In the genomic region with DNA sequence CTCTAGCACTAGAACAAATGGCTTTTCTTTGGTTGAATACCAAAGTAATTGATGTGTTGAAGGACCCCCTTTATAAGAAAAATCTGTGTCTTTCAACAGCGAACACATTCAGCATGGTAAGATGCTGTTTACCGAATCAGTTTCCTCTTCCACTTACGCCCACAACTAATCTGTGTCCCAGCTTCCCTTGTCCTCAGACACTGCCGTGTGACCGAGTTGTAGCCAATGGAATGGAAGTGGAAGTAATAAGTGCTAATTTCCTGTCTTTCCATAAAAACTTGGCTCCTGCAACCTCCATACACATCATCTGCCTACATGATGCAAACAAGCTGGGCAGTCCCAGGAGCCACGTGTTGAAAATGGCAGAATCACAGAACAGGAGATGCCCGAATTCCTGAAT, we compare ENCODE assay signal across 9 cellular contexts. TPM values are rescaled to one million over a fixed set of nuclear protein-coding genes. Genes with fewer than 3 reads are reported as not detected.
A peak's percentile ranks its signal among the peaks of the same experiment; 100 is the strongest.
DNase-seq lines count a peak whose midpoint lies in the region; ATAC-seq and TF ChIP-seq lines count a peak whose summit lies in the region.
"Had no signal": no experiment of that assay in that cellular context is flagged by ENCODE, and none has a peak within 500 bp of the region (broad histone marks: within the 10 kb centered on the region; RNA-seq: fewer than 3 reads in every experiment).

No MANE protein-coding gene starts in this region.

- TF ChIP-seq CTCF in choroid plexus epithelial cell (conservative IDR thresholded peaks at IDR 0.05; ENCODE audit: low read depth, low read length): no peak

- no peak overlapping the region for H3K4me3 Mint-ChIP-seq in activated CD4-positive, alpha-beta memory T cell treated with anti-CD3 and anti-CD28 coated beads, Interleukin-2, amount 10 ng/mL, durations not matched to agents 7 days and 5 days
- H3K4me3 Mint-ChIP-seq: CD4-positive, alpha-beta memory T cell had no signal

- DNase-seq in EH (ENCODE audit: low read depth) (peak; percentile 81), choroid plexus epithelial cell (ENCODE audit: low read depth) (peak; percentile 55), medulla oblongata (ENCODE audit: extremely low spot score) (peak; percentile 28), NCI-H187 treated with DMSO at 0.1 percent for 48 hours (lab: John Stamatoyannopoulos, UW) (no peak)
- no peak for DNase-seq in activated CD4-positive, alpha-beta memory T cell treated with anti-CD3 and anti-CD28 coated beads, Interleukin-2, amount 10 ng/mL, durations not matched to agents 7 days and 5 days
- DNase-seq: CD4-positive, alpha-beta memory T cell; NCI-H1092 had no signal

- no peak overlapping the region for H3K4me3 ChIP-seq in choroid plexus epithelial cell (ENCODE audit: low read depth, low read length)

- H3K36me3 Mint-ChIP-seq in activated CD4-positive, alpha-beta memory T cell treated with anti-CD3 and anti-CD28 coated beads, Interleukin-2, amount 10 ng/mL, durations not matched to agents 7 days and 5 days (ENCODE audit: low read depth): peaks cover 25% of the 10 kb centered on the region

- H3K27me3 Mint-ChIP-seq in activated CD4-positive, alpha-beta memory T cell treated with anti-CD3 and anti-CD28 coated beads, Interleukin-2, amount 10 ng/mL, durations not matched to agents 7 days and 5 days: no peaks in the 10 kb centered on the region
- H3K27me3 Mint-ChIP-seq: CD4-positive, alpha-beta memory T cell had no signal

- POLR2A ChIA-PET in activated CD4-positive, alpha-beta memory T cell treated with anti-CD3 and anti-CD28 coated beads, Interleukin-2, amount 10 ng/mL, durations not matched to agents 7 days and 5 days (lab: Charles Lee): interaction anchor here (1.1 to 1.9 kb wide), 3 partner anchors 11 to 27 kb away, joined by 4 to 5 read pairs (median 4); partner anchors contain the start of gene CDIPT

- H3K9me3 Mint-ChIP-seq in activated CD4-positive, alpha-beta memory T cell treated with anti-CD3 and anti-CD28 coated beads, Interleukin-2, amount 10 ng/mL, durations not matched to agents 7 days and 5 days: no peaks in the 10 kb centered on the region
- H3K9me3 Mint-ChIP-seq: CD4-positive, alpha-beta memory T cell had no signal

- CTCF ChIA-PET in activated CD4-positive, alpha-beta memory T cell treated with anti-CD3 and anti-CD28 coated beads, Interleukin-2, amount 10 ng/mL, durations not matched to agents 7 days and 5 days (lab: Charles Lee): interaction anchor here (0.7 to 1.0 kb wide), 2 partner anchors 25 to 60 kb away, joined by 3 read pairs; no protein-coding TSS in a partner anchor

- H3K4me1 Mint-ChIP-seq in activated CD4-positive, alpha-beta memory T cell treated with anti-CD3 and anti-CD28 coated beads, Interleukin-2, amount 10 ng/mL, durations not matched to agents 7 days and 5 days: peaks cover 6% of the 10 kb centered on the region

- no peak for ATAC-seq in HG03571 (IDR thresholded peaks at IDR 0.05; ENCODE audit: unreplicated experiment)
- ATAC-seq: HCT116 had no signal

- no peak overlapping the region for H3K27ac Mint-ChIP-seq in activated CD4-positive, alpha-beta memory T cell treated with anti-CD3 and anti-CD28 coated beads, Interleukin-2, amount 10 ng/mL, durations not matched to agents 7 days and 5 days
- H3K27ac Mint-ChIP-seq: CD4-positive, alpha-beta memory T cell had no signal

RNA-seq across cellular contexts. Expression of gene CDIPT, which starts 10.4 kb away (rescaled TPM):
- 10 to 100 TPM; 60.0 to 63.2 TPM for total RNA-seq in activated CD4-positive, alpha-beta memory T cell treated with anti-CD3 and anti-CD28 coated beads, Interleukin-2, amount 10 ng/mL, durations not matched to agents 7 days and 5 days

RNA-seq across cellular contexts. Expression of gene MVP, which starts 32.4 kb away (rescaled TPM):
- total RNA-seq in activated CD4-positive, alpha-beta memory T cell treated with anti-CD3 and anti-CD28 coated beads, Interleukin-2, amount 10 ng/mL, durations not matched to agents 7 days and 5 days: 100 to 1,000 TPM; 167 TPM

RNA-seq across cellular contexts. Expression of gene PAGR1, which starts 36.7 kb away (rescaled TPM):
- 10 to 100 TPM; 26.6 to 28.4 TPM for total RNA-seq in activated CD4-positive, alpha-beta memory T cell treated with anti-CD3 and anti-CD28 coated beads, Interleukin-2, amount 10 ng/mL, durations not matched to agents 7 days and 5 days

RNA-seq across cellular contexts. Expression of gene PRRT2, which starts 40.7 kb away (rescaled TPM):
- 1 to 10 TPM in 1 of 2 experiments, under 1 TPM in 1; 0.91 to 1.0 TPM for total RNA-seq in activated CD4-positive, alpha-beta memory T cell treated with anti-CD3 and anti-CD28 coated beads, Interleukin-2, amount 10 ng/mL, durations not matched to agents 7 days and 5 days

RNA-seq across cellular contexts. Expression of gene MAZ, which starts 46.3 kb away (rescaled TPM):
- 100 to 1,000 TPM; 365 to 376 TPM for total RNA-seq in activated CD4-positive, alpha-beta memory T cell treated with anti-CD3 and anti-CD28 coated beads, Interleukin-2, amount 10 ng/mL, durations not matched to agents 7 days and 5 days

Comparison
In these comparisons a context has a peak if more than half of its experiments do, and no peak if none do; other contexts are left out.
1. DNase-seq: peak in EH (single experiment), choroid plexus epithelial cell (single experiment) and medulla oblongata (single experiment); none in NCI-H187 treated with DMSO at 0.1 percent for 48 hours (single experiment) and activated CD4-positive, alpha-beta memory T cell treated with anti-CD3 and anti-CD28 coated beads, Interleukin-2, amount 10 ng/mL, durations not matched to agents 7 days and 5 days (single experiment).